In genomic region chr2:212135739-212136138, GRCh38 we compare ENCODE assay signal across 1 cellular context.
A peak's percentile ranks its signal among the peaks of the same experiment; 100 is the strongest.
TF ChIP-seq lines count a peak whose summit lies in the region.

No MANE protein-coding gene starts in this region.

TF ChIP-seq in HEK293, 187 proteins besides CTCF, POLR2A, EP300 and RAD21 (continued from another document and continues in another):
- TF ChIP-seq ZNF398 (tag by site-specific recombination; IDR thresholded peaks at IDR 0.05): peak; percentile 29; the same call in 1 of the 2 replicates
- 0 out of 2 replicates have a peak, but pooled peaks have one; percentile 42 for TF ChIP-seq ZNF76 (tag by site-specific recombination; IDR thresholded peaks at IDR 0.05; ENCODE audit: borderline replicate concordance, low read depth)
- TF ChIP-seq OSR2 (tag by site-specific recombination; IDR thresholded peaks at IDR 0.05): peak; percentile 91
- no peak for TF ChIP-seq AEBP2 (tag by site-specific recombination; IDR thresholded peaks at IDR 0.05; ENCODE audit: borderline replicate concordance)
- no peak for TF ChIP-seq ZNF521 (tag by site-specific recombination; IDR thresholded peaks at IDR 0.05)
- peak; percentile 12; the same call in 1 of the 2 replicates for TF ChIP-seq KLF7 (tag by site-specific recombination; IDR thresholded peaks at IDR 0.05; ENCODE audit: borderline replicate concordance)
- TF ChIP-seq ZNF501 (tag by site-specific recombination; IDR thresholded peaks at IDR 0.05): peak; percentile 28; the same call in 1 of the 2 replicates
- TF ChIP-seq PRDM4 (tag by site-specific recombination; IDR thresholded peaks at IDR 0.05): peak; percentile 78
- TF ChIP-seq PRDM1 (tag by site-specific recombination; IDR thresholded peaks at IDR 0.05): peak; percentile 47; the same call in 1 of the 2 replicates
- peak; percentile 83 for TF ChIP-seq ZBTB17 (tag by site-specific recombination; IDR thresholded peaks at IDR 0.05)
- TF ChIP-seq PRDM6 (tag by site-specific recombination; IDR thresholded peaks at IDR 0.05): peak; percentile 82
- no peak for TF ChIP-seq ZNF785 (tag by site-specific recombination; IDR thresholded peaks at IDR 0.05)
- peak; percentile 82 for TF ChIP-seq OVOL3 (tag by site-specific recombination; IDR thresholded peaks at IDR 0.05)
- TF ChIP-seq ZFP37 (tag by site-specific recombination; IDR thresholded peaks at IDR 0.05): no peak
- TF ChIP-seq REPIN1 (tag by site-specific recombination; IDR thresholded peaks at IDR 0.05; ENCODE audit: low read depth): no peak
- TF ChIP-seq ZBTB21 (tag by site-specific recombination; IDR thresholded peaks at IDR 0.05): peak; percentile 30; the same call in 1 of the 2 replicates
- no peak for TF ChIP-seq ZNF324 (tag by site-specific recombination; IDR thresholded peaks at IDR 0.05)
- 0 out of 2 replicates have a peak, but pooled peaks have one; percentile 13 for TF ChIP-seq BCL6B (tag by site-specific recombination; IDR thresholded peaks at IDR 0.05)
- no peak for TF ChIP-seq ZNF658 (tag by site-specific recombination; IDR thresholded peaks at IDR 0.05)
- peak; percentile 45; the same call in 1 of the 2 replicates for TF ChIP-seq SP3 (tag by site-specific recombination; IDR thresholded peaks at IDR 0.05)
- TF ChIP-seq ZNF692 (tag by site-specific recombination; IDR thresholded peaks at IDR 0.05): no peak
- 0 out of 2 replicates have a peak, but pooled peaks have one; percentile 27 for TF ChIP-seq ZSCAN23 (tag by site-specific recombination; IDR thresholded peaks at IDR 0.05)
- peak; percentile 90 for TF ChIP-seq FEZF1 (tag by site-specific recombination; IDR thresholded peaks at IDR 0.05)
- peak; percentile 48 for TF ChIP-seq ZBTB44 (tag by site-specific recombination; IDR thresholded peaks at IDR 0.05)
- TF ChIP-seq KLF17 (tag by site-specific recombination; IDR thresholded peaks at IDR 0.05): peak; percentile 77
- TF ChIP-seq ZNF639 (tag by site-specific recombination; IDR thresholded peaks at IDR 0.05): 0 out of 2 replicates have a peak, but pooled peaks have one; percentile 43
- TF ChIP-seq GFI1B (tag by site-specific recombination; IDR thresholded peaks at IDR 0.05): peak; percentile 64; the same call in 1 of the 2 replicates
- peak; percentile 93 for TF ChIP-seq SP7 (tag by site-specific recombination; IDR thresholded peaks at IDR 0.05)
- TF ChIP-seq ZNF23 (tag by site-specific recombination; IDR thresholded peaks at IDR 0.05; ENCODE audit: borderline replicate concordance): no peak
- peak; percentile 82 for TF ChIP-seq KLF8 (tag by site-specific recombination; IDR thresholded peaks at IDR 0.05)
- peak; percentile 55; the same call in 1 of the 2 replicates for TF ChIP-seq ZNF18 (tag by site-specific recombination; IDR thresholded peaks at IDR 0.05)
- TF ChIP-seq IKZF3 (tag by site-specific recombination; IDR thresholded peaks at IDR 0.05): 0 out of 2 replicates have a peak, but pooled peaks have one; percentile 44
- TF ChIP-seq ZNF623 (tag by site-specific recombination; IDR thresholded peaks at IDR 0.05): no peak
- peak; percentile 83 for TF ChIP-seq ZXDB (tag by site-specific recombination; IDR thresholded peaks at IDR 0.05)
- no peak for TF ChIP-seq REST (tag by site-specific recombination; IDR thresholded peaks at IDR 0.05)
- TF ChIP-seq ZFP69B (tag by site-specific recombination; IDR thresholded peaks at IDR 0.05): 0 out of 2 replicates have a peak, but pooled peaks have one; percentile 40
- no peak for TF ChIP-seq HOXA7 (CRISPR knock-in tag; IDR thresholded peaks at IDR 0.05; ENCODE audit: borderline replicate concordance)
- peak; percentile 9; the same call in 1 of the 2 replicates for TF ChIP-seq ZNF366 (tag by site-specific recombination; conservative IDR thresholded peaks at IDR 0.05)
- TF ChIP-seq ZSCAN30 (tag by site-specific recombination; IDR thresholded peaks at IDR 0.05): 0 out of 2 replicates have a peak, but pooled peaks have one; percentile 38
